In genomic region chr9:137456061-137456863, GRCh38 we compare ENCODE assay signal across 12 cellular contexts. TPM values are rescaled to one million over a fixed set of nuclear protein-coding genes. Genes with fewer than 3 reads are reported as not detected.
A peak's percentile ranks its signal among the peaks of the same experiment; 100 is the strongest.
DNase-seq lines count a peak whose midpoint lies in the region; ATAC-seq, FAIRE-seq and TF ChIP-seq lines count a peak whose summit lies in the region.
"Had no signal": no experiment of that assay in that cellular context is flagged by ENCODE, and none has a peak within 500 bp of the region (broad histone marks: within the 10 kb centered on the region; RNA-seq: fewer than 3 reads in every experiment).

No MANE protein-coding gene starts in this region.

- FAIRE-seq in GM12892 (lab: Jason Lieb, UNC) = no peak

- H3K9me3 Mint-ChIP-seq in IgD-negative memory B cell = no peaks in the 10 kb centered on the region

- peaks cover 66 to 91% (median 89%) of the 10 kb centered on the region in 10 experiments for H3K4me1 ChIP-seq in BLaER1 treated with 17β-estradiol and CSF1 and Interleukin-3, amounts not matched to agents 10 nM and 100 nM
- H3K4me1 ChIP-seq in esophagus muscularis mucosa (peaks cover 31 to 70% (median 66%) of the 10 kb centered on the region in 4 donors), ovary (ENCODE audit: insufficient read depth) (peaks cover 15% of the 10 kb centered on the region)

- H3K9me3 ChIP-seq in BLaER1 treated with 17β-estradiol and CSF1 and Interleukin-3, amounts not matched to agents 10 nM and 100 nM (replicated peaks in 1 of 11) = no peaks in the 10 kb centered on the region
- no peaks in the 10 kb centered on the region for H3K9me3 ChIP-seq in esophagus muscularis mucosa
- no peaks in the 10 kb centered on the region for H3K9me3 ChIP-seq in ovary

- H4K20me1 ChIP-seq in BLaER1 treated with 17β-estradiol and CSF1 and Interleukin-3, amounts not matched to agents 10 nM and 100 nM = peaks cover 0 to 71% (median 57%) of the 10 kb centered on the region in 11 experiments; a peak in 19 of 22 replicates

- H3K27ac ChIP-seq in BLaER1 treated with 17β-estradiol and CSF1 and Interleukin-3, amounts not matched to agents 10 nM and 100 nM = no peak overlapping the region
- H3K27ac ChIP-seq in esophagus muscularis mucosa (replicated peaks in 1 of 4) (peak overlapping the region in 3 of 4 donors; percentile 19 to 79 (median 46)), ovary (peak overlapping the region in 1 of 2 donors; percentile 38)

- no peak for ATAC-seq in GM18858 (IDR thresholded peaks at IDR 0.05; ENCODE audit: unreplicated experiment)
- ATAC-seq in GM21360 (IDR thresholded peaks at IDR 0.05; ENCODE audit: unreplicated experiment) = no peak

- WGBS in esophagus muscularis mucosa = 94% methylated on average over 11 of the region's 12 CpGs
- WGBS in ovary, 3 donors = 56 to 59% (median 57%) methylated on average over 12 of the region's 12 CpGs

- DNase-seq in esophagus muscularis mucosa (ENCODE audit: extremely low spot score) (no peak), ovary (peak in 3 of 5 donors; percentile 17 to 43 (median 21)), LoVo (ENCODE audit: low spot score) (no peak), GM12892 (ENCODE audit: insufficient read length) (no peak)
- DNase-seq: activated CD4-positive, alpha-beta T cell treated with anti-CD3 and anti-CD28 coated beads for 1 hour; NCI-H1048 had no signal

- no peak for TF ChIP-seq EP300 in esophagus muscularis mucosa (IDR thresholded peaks at IDR 0.05)
- TF ChIP-seq EP300 in ovary (IDR thresholded peaks at IDR 0.05) = no peak

- intact Hi-C loops in esophagus muscularis mucosa (cut with DNase I) = no loop called here
- intact Hi-C loops in ovary (cut with DNase I) = no loop called here

- H3K4me3 ChIP-seq in BLaER1 treated with 17β-estradiol and CSF1 and Interleukin-3, amounts not matched to agents 10 nM and 100 nM = 0 out of 20 replicates have a peak overlapping the region, but pooled peaks of 1 of the 10 experiments have one; percentile 84
- H3K4me3 ChIP-seq in esophagus muscularis mucosa = no peak overlapping the region
- no peak overlapping the region for H3K4me3 ChIP-seq in ovary
- H3K4me3 ChIP-seq: skin epidermis had no signal

- H3K27me3 Mint-ChIP-seq in IgD-negative memory B cell = no peaks in the 10 kb centered on the region

- H3K4me2 ChIP-seq in BLaER1 treated with 17β-estradiol and CSF1 and Interleukin-3, amounts not matched to agents 10 nM and 100 nM = peak overlapping the region; percentile 97 to 100 (median 100)

- no peaks in the 10 kb centered on the region for H3K36me3 Mint-ChIP-seq in IgD-negative memory B cell

- peak overlapping the region in 3 of 4 donors; percentile 28 to 81 (median 65) for H3K4me3 Mint-ChIP-seq in IgD-negative memory B cell

- H3K36me3 ChIP-seq in BLaER1 treated with 17β-estradiol and CSF1 and Interleukin-3, amounts not matched to agents 10 nM and 100 nM = peaks cover 0 to 40% (median 21%) of the 10 kb centered on the region in 11 experiments; a peak in 15 of 22 replicates
- H3K36me3 ChIP-seq in esophagus muscularis mucosa (peaks cover 6 to 43% (median 39%) of the 10 kb centered on the region in 4 donors), ovary (no peaks in the 10 kb centered on the region)

- peak overlapping the region in 2 of 3 donors; percentile 5 to 65 for H3K27ac Mint-ChIP-seq in IgD-negative memory B cell

- peak overlapping the region in 9 of 11 experiments; percentile 22 to 88 (median 55); a peak in 12 of 22 replicates for H3K9ac ChIP-seq in BLaER1 treated with 17β-estradiol and CSF1 and Interleukin-3, amounts not matched to agents 10 nM and 100 nM

- H3K27me3 ChIP-seq in BLaER1 treated with 17β-estradiol and CSF1 and Interleukin-3, amounts not matched to agents 10 nM and 100 nM = no peaks in the 10 kb centered on the region
- H3K27me3 ChIP-seq in esophagus muscularis mucosa (no peaks in the 10 kb centered on the region), ovary (no peaks in the 10 kb centered on the region)

- no peak for TF ChIP-seq CTCF in esophagus muscularis mucosa (IDR thresholded peaks at IDR 0.05)
- TF ChIP-seq CTCF in ovary (IDR thresholded peaks at IDR 0.05) = no peak

- TF ChIP-seq POLR2A in esophagus muscularis mucosa (IDR thresholded peaks at IDR 0.05; ENCODE audit: low read depth) (no peak), ovary (IDR thresholded peaks at IDR 0.05) (no peak), GM12892 (IDR thresholded peaks at IDR 0.05; ENCODE audit: low read depth, low read length) (no peak)

- peaks cover 2 to 5% (median 3%) of the 10 kb centered on the region in 3 donors for H3K4me1 Mint-ChIP-seq in IgD-negative memory B cell

RNA-seq across cellular contexts. Expression of gene NSMF, which starts 2.9 kb away (rescaled TPM):
- 3.4 TPM for polyA plus RNA-seq in IgD-negative memory B cell
- total RNA-seq in esophagus muscularis mucosa = 10 to 100 TPM; 41.9 to 71.0 (median 58.9) TPM
- 10 to 100 TPM; 22.9 to 50.3 (median 35.4) TPM for total RNA-seq in ovary
- polyA plus RNA-seq in ovary = 10 to 100 TPM; 24.0 to 29.5 TPM
- 16.7 TPM for polyA plus RNA-seq in GM12892 (2012; ENCODE audit: missing spikeins)

RNA-seq across cellular contexts. Expression of gene ENTPD8, which starts 15.1 kb away (rescaled TPM):
- polyA plus RNA-seq in IgD-negative memory B cell (not detected), ovary (under 1 TPM in 1 of 2 donors, not detected in 1; 0.11 TPM)
- total RNA-seq in esophagus muscularis mucosa (not detected), ovary (under 1 TPM in 5 of 7 donors, not detected in 2; 0.10 to 0.57 (median 0.24) TPM)
- polyA plus RNA-seq in GM12892 (2012; ENCODE audit: missing spikeins) = not detected
- total RNA-seq: subcutaneous adipose tissue had no signal

RNA-seq across cellular contexts. Expression of gene NOXA1, which starts 33.1 kb away (rescaled TPM):
- 1.4 TPM for polyA plus RNA-seq in IgD-negative memory B cell
- 1 to 10 TPM; 2.1 to 4.0 (median 3.0) TPM for total RNA-seq in esophagus muscularis mucosa
- 10 to 100 TPM in 5 of 7 donors, 1 to 10 TPM in 2; 8.5 to 18.5 (median 13.8) TPM for total RNA-seq in ovary
- polyA plus RNA-seq in ovary = 1 to 10 TPM in 1 of 2 donors, not detected in 1; 7.1 TPM
- not detected for polyA plus RNA-seq in GM12892 (2012; ENCODE audit: missing spikeins)

RNA-seq across cellular contexts. Expression of gene EXD3, which starts 33.3 kb away (rescaled TPM):
- 5.6 TPM for polyA plus RNA-seq in IgD-negative memory B cell
- 10 to 100 TPM in 3 of 4 donors, 1 to 10 TPM in 1; 8.3 to 22.3 (median 14.2) TPM for total RNA-seq in esophagus muscularis mucosa
- 10 to 100 TPM; 19.5 to 30.6 (median 26.2) TPM for total RNA-seq in ovary
- 10 to 100 TPM in 1 of 2 donors, 1 to 10 TPM in 1; 1.0 to 19.4 TPM for polyA plus RNA-seq in ovary
- 3.9 TPM for polyA plus RNA-seq in GM12892 (2012; ENCODE audit: missing spikeins)

Comparison
In these comparisons a context has a peak if more than half of its experiments do, and no peak if none do; other contexts are left out.
1. H3K27ac ChIP-seq: peak in esophagus muscularis mucosa (3 of 4); none in BLaER1 treated with 17β-estradiol and CSF1 and Interleukin-3, amounts not matched to agents 10 nM and 100 nM (0 of 11).
2. DNase-seq: peak in ovary (3 of 5); none in esophagus muscularis mucosa (single experiment), LoVo (single experiment) and GM12892 (single experiment).